1 cellular context compared by ENCODE assay signal in the genomic region with DNA sequence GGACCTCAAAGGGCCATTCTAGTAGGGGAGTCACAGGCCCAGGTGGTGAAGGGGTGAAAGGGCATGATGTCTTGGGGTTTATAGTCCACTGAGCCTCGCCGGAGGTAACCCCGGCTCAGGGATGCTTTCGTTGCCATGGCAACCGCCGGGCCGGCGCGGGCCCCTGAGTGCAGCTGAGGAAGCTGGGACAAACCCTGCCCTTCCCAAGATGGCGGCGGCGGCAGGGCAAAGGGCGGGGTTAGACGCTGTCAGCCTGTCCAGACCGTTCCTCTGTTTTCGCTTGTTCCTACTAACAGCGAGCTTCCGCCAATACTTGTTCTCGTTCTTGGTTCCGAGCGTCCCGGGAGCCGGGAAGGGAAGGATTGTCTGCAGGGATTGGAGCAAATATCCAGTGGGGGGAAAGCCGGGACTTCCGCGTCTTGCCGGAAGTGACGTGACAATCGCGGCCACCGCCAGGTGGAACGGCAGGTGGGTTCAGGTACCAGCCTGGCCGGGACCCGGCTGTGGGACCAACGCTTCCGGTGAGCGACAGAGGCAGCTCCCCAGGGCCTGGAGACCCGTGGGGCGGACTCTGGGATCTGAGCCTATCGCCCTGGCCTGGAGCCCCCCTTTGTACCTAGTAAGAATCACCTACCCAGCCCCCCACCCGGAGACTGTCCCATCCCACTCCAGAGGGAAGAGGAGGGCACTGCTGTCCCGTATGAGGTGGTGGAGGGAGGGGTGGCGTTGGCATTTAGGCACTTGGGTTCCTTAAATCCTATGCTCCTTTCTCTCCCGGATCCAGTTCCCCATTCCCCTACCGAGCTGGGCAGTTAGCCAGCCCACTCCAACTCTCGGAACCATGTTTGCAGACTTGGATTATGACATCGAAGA.
A peak's percentile ranks its signal among the peaks of the same experiment; 100 is the strongest.
TF ChIP-seq lines count a peak whose summit lies in the region.

A gene (plus strand): TSS at position 436 of the 873 bp plus-strand sequence. CDS start 406 bp downstream, at position 842.

TF ChIP-seq in K562, 482 proteins besides CTCF, POLR2A, EP300 and RAD21 (continued from another document and continues in another):
- TF ChIP-seq, protein P1, sequence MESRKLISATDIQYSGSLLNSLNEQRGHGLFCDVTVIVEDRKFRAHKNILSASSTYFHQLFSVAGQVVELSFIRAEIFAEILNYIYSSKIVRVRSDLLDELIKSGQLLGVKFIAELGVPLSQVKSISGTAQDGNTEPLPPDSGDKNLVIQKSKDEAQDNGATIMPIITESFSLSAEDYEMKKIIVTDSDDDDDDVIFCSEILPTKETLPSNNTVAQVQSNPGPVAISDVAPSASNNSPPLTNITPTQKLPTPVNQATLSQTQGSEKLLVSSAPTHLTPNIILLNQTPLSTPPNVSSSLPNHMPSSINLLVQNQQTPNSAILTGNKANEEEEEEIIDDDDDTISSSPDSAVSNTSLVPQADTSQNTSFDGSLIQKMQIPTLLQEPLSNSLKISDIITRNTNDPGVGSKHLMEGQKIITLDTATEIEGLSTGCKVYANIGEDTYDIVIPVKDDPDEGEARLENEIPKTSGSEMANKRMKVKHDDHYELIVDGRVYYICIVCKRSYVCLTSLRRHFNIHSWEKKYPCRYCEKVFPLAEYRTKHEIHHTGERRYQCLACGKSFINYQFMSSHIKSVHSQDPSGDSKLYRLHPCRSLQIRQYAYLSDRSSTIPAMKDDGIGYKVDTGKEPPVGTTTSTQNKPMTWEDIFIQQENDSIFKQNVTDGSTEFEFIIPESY (CRISPR knock-in tag; IDR thresholded peaks at IDR 0.05): 0 out of 2 replicates have a peak, but pooled peaks have one; percentile 14
- TF ChIP-seq, protein P2, sequence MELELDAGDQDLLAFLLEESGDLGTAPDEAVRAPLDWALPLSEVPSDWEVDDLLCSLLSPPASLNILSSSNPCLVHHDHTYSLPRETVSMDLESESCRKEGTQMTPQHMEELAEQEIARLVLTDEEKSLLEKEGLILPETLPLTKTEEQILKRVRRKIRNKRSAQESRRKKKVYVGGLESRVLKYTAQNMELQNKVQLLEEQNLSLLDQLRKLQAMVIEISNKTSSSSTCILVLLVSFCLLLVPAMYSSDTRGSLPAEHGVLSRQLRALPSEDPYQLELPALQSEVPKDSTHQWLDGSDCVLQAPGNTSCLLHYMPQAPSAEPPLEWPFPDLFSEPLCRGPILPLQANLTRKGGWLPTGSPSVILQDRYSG (tag; conservative IDR thresholded peaks at IDR 0.05; ENCODE audit: low read depth): no peak
- no peak for TF ChIP-seq TCF7L2 (IDR thresholded peaks at IDR 0.05; ENCODE audit: low read depth, low read length)
- TF ChIP-seq RBFOX2 (IDR thresholded peaks at IDR 0.05; ENCODE audit: low read depth, low read length): peak; percentile 75
- TF ChIP-seq, protein P3, sequence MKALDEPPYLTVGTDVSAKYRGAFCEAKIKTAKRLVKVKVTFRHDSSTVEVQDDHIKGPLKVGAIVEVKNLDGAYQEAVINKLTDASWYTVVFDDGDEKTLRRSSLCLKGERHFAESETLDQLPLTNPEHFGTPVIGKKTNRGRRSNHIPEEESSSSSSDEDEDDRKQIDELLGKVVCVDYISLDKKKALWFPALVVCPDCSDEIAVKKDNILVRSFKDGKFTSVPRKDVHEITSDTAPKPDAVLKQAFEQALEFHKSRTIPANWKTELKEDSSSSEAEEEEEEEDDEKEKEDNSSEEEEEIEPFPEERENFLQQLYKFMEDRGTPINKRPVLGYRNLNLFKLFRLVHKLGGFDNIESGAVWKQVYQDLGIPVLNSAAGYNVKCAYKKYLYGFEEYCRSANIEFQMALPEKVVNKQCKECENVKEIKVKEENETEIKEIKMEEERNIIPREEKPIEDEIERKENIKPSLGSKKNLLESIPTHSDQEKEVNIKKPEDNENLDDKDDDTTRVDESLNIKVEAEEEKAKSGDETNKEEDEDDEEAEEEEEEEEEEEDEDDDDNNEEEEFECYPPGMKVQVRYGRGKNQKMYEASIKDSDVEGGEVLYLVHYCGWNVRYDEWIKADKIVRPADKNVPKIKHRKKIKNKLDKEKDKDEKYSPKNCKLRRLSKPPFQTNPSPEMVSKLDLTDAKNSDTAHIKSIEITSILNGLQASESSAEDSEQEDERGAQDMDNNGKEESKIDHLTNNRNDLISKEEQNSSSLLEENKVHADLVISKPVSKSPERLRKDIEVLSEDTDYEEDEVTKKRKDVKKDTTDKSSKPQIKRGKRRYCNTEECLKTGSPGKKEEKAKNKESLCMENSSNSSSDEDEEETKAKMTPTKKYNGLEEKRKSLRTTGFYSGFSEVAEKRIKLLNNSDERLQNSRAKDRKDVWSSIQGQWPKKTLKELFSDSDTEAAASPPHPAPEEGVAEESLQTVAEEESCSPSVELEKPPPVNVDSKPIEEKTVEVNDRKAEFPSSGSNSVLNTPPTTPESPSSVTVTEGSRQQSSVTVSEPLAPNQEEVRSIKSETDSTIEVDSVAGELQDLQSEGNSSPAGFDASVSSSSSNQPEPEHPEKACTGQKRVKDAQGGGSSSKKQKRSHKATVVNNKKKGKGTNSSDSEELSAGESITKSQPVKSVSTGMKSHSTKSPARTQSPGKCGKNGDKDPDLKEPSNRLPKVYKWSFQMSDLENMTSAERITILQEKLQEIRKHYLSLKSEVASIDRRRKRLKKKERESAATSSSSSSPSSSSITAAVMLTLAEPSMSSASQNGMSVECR (CRISPR knock-in tag; IDR thresholded peaks at IDR 0.05): no peak
- TF ChIP-seq CXXC5 (CRISPR knock-in tag; IDR thresholded peaks at IDR 0.05): peak; percentile 76
- TF ChIP-seq FOXJ3 (CRISPR knock-in tag; IDR thresholded peaks at IDR 0.05): no peak
- no peak for TF ChIP-seq LEF1 (IDR thresholded peaks at IDR 0.05)
- TF ChIP-seq, protein P4, sequence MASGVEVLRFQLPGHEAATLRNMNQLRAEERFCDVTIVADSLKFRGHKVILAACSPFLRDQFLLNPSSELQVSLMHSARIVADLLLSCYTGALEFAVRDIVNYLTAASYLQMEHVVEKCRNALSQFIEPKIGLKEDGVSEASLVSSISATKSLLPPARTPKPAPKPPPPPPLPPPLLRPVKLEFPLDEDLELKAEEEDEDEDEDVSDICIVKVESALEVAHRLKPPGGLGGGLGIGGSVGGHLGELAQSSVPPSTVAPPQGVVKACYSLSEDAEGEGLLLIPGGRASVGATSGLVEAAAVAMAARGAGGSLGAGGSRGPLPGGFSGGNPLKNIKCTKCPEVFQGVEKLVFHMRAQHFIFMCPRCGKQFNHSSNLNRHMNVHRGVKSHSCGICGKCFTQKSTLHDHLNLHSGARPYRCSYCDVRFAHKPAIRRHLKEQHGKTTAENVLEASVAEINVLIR (CRISPR knock-in tag; IDR thresholded peaks at IDR 0.05): peak; percentile 86
- TF ChIP-seq, protein P5, sequence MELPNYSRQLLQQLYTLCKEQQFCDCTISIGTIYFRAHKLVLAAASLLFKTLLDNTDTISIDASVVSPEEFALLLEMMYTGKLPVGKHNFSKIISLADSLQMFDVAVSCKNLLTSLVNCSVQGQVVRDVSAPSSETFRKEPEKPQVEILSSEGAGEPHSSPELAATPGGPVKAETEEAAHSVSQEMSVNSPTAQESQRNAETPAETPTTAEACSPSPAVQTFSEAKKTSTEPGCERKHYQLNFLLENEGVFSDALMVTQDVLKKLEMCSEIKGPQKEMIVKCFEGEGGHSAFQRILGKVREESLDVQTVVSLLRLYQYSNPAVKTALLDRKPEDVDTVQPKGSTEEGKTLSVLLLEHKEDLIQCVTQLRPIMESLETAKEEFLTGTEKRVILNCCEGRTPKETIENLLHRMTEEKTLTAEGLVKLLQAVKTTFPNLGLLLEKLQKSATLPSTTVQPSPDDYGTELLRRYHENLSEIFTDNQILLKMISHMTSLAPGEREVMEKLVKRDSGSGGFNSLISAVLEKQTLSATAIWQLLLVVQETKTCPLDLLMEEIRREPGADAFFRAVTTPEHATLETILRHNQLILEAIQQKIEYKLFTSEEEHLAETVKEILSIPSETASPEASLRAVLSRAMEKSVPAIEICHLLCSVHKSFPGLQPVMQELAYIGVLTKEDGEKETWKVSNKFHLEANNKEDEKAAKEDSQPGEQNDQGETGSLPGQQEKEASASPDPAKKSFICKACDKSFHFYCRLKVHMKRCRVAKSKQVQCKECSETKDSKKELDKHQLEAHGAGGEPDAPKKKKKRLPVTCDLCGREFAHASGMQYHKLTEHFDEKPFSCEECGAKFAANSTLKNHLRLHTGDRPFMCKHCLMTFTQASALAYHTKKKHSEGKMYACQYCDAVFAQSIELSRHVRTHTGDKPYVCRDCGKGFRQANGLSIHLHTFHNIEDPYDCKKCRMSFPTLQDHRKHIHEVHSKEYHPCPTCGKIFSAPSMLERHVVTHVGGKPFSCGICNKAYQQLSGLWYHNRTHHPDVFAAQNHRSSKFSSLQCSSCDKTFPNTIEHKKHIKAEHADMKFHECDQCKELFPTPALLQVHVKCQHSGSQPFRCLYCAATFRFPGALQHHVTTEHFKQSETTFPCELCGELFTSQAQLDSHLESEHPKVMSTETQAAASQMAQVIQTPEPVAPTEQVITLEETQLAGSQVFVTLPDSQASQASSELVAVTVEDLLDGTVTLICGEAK (IDR thresholded peaks at IDR 0.05): peak; percentile 96
- TF ChIP-seq, protein P5 (CRISPR knock-in tag; IDR thresholded peaks at IDR 0.05): no peak
- TF ChIP-seq PHF20 (IDR thresholded peaks at IDR 0.05; ENCODE audit: partially characterized antibody): peak; percentile 84
- TF ChIP-seq SIX5 (IDR thresholded peaks at IDR 0.05; ENCODE audit: borderline replicate concordance in 1 of 2, insufficient read depth in 1 of 2, low read depth in 1 of 2, low read length in 2 of 2): peak in 1 of 2 experiments; percentile 28; a peak in 1 of 4 replicates
- TF ChIP-seq CREB1 (IDR thresholded peaks at IDR 0.05): peak; percentile 80
- TF ChIP-seq CREB1 (CRISPR knock-in tag; IDR thresholded peaks at IDR 0.05): peak; percentile 91
- TF ChIP-seq, protein P6, sequence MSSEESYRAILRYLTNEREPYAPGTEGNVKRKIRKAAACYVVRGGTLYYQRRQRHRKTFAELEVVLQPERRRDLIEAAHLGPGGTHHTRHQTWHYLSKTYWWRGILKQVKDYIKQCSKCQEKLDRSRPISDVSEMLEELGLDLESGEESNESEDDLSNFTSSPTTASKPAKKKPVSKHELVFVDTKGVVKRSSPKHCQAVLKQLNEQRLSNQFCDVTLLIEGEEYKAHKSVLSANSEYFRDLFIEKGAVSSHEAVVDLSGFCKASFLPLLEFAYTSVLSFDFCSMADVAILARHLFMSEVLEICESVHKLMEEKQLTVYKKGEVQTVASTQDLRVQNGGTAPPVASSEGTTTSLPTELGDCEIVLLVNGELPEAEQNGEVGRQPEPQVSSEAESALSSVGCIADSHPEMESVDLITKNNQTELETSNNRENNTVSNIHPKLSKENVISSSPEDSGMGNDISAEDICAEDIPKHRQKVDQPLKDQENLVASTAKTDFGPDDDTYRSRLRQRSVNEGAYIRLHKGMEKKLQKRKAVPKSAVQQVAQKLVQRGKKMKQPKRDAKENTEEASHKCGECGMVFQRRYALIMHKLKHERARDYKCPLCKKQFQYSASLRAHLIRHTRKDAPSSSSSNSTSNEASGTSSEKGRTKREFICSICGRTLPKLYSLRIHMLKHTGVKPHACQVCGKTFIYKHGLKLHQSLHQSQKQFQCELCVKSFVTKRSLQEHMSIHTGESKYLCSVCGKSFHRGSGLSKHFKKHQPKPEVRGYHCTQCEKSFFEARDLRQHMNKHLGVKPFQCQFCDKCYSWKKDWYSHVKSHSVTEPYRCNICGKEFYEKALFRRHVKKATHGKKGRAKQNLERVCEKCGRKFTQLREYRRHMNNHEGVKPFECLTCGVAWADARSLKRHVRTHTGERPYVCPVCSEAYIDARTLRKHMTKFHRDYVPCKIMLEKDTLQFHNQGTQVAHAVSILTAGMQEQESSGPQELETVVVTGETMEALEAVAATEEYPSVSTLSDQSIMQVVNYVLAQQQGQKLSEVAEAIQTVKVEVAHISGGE (CRISPR knock-in tag; IDR thresholded peaks at IDR 0.05): peak in 1 of 3 experiments; percentile 65; a peak in 2 of 6 replicates
- TF ChIP-seq CSDE1 (IDR thresholded peaks at IDR 0.05): peak in 1 of 2 experiments; percentile 95; a peak in 2 of 4 replicates
- TF ChIP-seq ETS2 (tag; IDR thresholded peaks at IDR 0.05; ENCODE audit: borderline replicate concordance, poor library complexity, severe bottlenecking): no peak
- TF ChIP-seq NR2C2 (CRISPR knock-in tag; IDR thresholded peaks at IDR 0.05): no peak
- peak; percentile 86 for TF ChIP-seq NR2C2 (tag; IDR thresholded peaks at IDR 0.05)
- TF ChIP-seq MBD2 (IDR thresholded peaks at IDR 0.05; ENCODE audit: borderline replicate concordance, low read depth): peak; percentile 62; the same call in 1 of the 2 replicates
- no peak for TF ChIP-seq HNRNPH1 (optimal IDR thresholded peaks at IDR 0.05; ENCODE audit: low read depth, low read length)
- peak; percentile 58 for TF ChIP-seq ASH1L (IDR thresholded peaks at IDR 0.05; ENCODE audit: borderline replicate concordance, low read depth, partially characterized antibody)
- TF ChIP-seq PHB2 (IDR thresholded peaks at IDR 0.05; ENCODE audit: low read depth): no peak
- TF ChIP-seq, protein P7, sequence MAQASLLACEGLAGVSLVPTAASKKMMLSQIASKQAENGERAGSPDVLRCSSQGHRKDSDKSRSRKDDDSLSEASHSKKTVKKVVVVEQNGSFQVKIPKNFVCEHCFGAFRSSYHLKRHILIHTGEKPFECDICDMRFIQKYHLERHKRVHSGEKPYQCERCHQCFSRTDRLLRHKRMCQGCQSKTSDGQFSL (CRISPR knock-in tag; IDR thresholded peaks at IDR 0.05): peak; percentile 88
- TF ChIP-seq, protein P7 (tag; IDR thresholded peaks at IDR 0.05): peak in 1 of 2 experiments; percentile 66; a peak in 1 of 4 replicates
